Comparison of ENCODE assay signal across 24 cellular contexts in the genomic region with DNA sequence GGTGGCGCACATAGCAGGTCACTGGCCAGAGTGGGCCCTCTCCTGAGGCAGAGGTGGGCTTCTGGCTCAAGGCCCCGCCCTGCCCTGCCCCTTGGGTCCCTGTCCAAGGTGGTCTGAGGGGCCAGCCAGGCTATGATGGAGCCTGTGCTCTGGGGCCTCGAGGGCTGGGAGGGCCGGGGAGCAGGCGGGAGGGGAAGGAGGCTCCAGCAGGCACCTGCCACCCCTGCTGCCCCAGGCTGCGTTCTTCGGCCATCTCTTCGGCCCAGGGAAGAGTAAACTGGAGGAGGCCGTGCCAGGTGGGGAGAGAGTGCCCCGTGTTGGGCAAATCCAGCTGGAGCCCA. TPM values are rescaled to one million over a fixed set of nuclear protein-coding genes. Genes with fewer than 3 reads are reported as not detected.
DNase-seq lines count a peak whose midpoint lies in the region; ATAC-seq, FAIRE-seq and TF ChIP-seq lines count a peak whose summit lies in the region.
"Had no signal": no experiment of that assay in that cellular context is flagged by ENCODE, and none has a peak within 500 bp of the region (broad histone marks: within the 10 kb centered on the region; RNA-seq: fewer than 3 reads in every experiment).

No MANE protein-coding gene starts in this region.

- H2BK15ac ChIP-seq in IMR-90 (ENCODE audit: low read depth, low read length) (no peak overlapping the region), H1 (ENCODE audit: low read length) (no peak overlapping the region), neuronal stem cell (ENCODE audit: low read length) (no peak overlapping the region)

- TF ChIP-seq POLR2A in IMR-90 (IDR thresholded peaks at IDR 0.05; ENCODE audit: low read depth, low read length) (no peak), H1 (IDR thresholded peaks at IDR 0.05; ENCODE audit: control extremely low read depth in 1 of 2, low read depth in 2 of 2, low read length in 2 of 2) (no peak)

- H3K9me3 ChIP-seq in IMR-90 (ENCODE audit: control insufficient read depth, insufficient read depth, low read length): no peaks in the 10 kb centered on the region
- H3K9me3 ChIP-seq in H1 (ENCODE audit: insufficient read depth in 2 of 2, low read depth in 1 of 2, low read length in 1 of 2): no peaks in the 10 kb centered on the region
- no peaks in the 10 kb centered on the region for H3K9me3 ChIP-seq in neuronal stem cell (replicated peaks in 1 of 2; ENCODE audit: control insufficient read depth in 2 of 2, insufficient read depth in 1 of 2, low read depth in 1 of 2, low read length in 2 of 2)

- H3K36me3 ChIP-seq in GM23338 (ENCODE audit: insufficient read depth): no peaks in the 10 kb centered on the region
- H3K36me3 ChIP-seq in IMR-90 (ENCODE audit: control insufficient read depth, insufficient read depth, low read length): no peaks in the 10 kb centered on the region
- no peaks in the 10 kb centered on the region for H3K36me3 ChIP-seq in H1 (ENCODE audit: control insufficient read depth in 2 of 4, insufficient read depth in 4 of 4, low read length in 3 of 4)
- H3K36me3 ChIP-seq in neuronal stem cell (replicated peaks in 1 of 2; ENCODE audit: control insufficient read depth in 2 of 2, insufficient read depth in 2 of 2, low read length in 2 of 2): no peaks in the 10 kb centered on the region

- TF ChIP-seq CTCF in GM23338 (conservative IDR thresholded peaks at IDR 0.05; ENCODE audit: low read depth in 2 of 2) (no peak), IMR-90 (conservative IDR thresholded peaks at IDR 0.05; ENCODE audit: low read depth, low read length) (no peak), H1 (IDR thresholded peaks at IDR 0.05; ENCODE audit: control extremely low read depth in 1 of 3, insufficient read depth in 1 of 3, low read depth in 1 of 3, low read length in 3 of 3) (no peak)

- H3K4me2 ChIP-seq in GM23338 (no peak overlapping the region), IMR-90 (ENCODE audit: low read depth, low read length) (no peak overlapping the region), H1 (ENCODE audit: insufficient read depth in 1 of 2, low read depth in 2 of 2, low read length in 2 of 2) (no peak overlapping the region), neuronal stem cell (ENCODE audit: insufficient read depth, low read length, poor library complexity, severe bottlenecking) (no peak overlapping the region)

- H3K9ac ChIP-seq in IMR-90 (ENCODE audit: low read depth, low read length) (no peak overlapping the region), H1 (replicated peaks in 1 of 4; ENCODE audit: extremely low read depth in 1 of 4, low read depth in 3 of 4, low read length in 3 of 4) (no peak overlapping the region), neuronal stem cell (ENCODE audit: low read depth, low read length, poor library complexity) (no peak overlapping the region)

- no peaks in the 10 kb centered on the region for H3K9me2 ChIP-seq in GM23338 (ENCODE audit: insufficient read depth)

- H2AK5ac ChIP-seq in IMR-90 (ENCODE audit: low read depth, low read length) (peak overlapping the region; percentile 79; the same call in 1 of the 2 replicates), H1 (ENCODE audit: low read depth, low read length) (no peak overlapping the region), neuronal stem cell (ENCODE audit: low read depth, low read length) (no peak overlapping the region)

- H3K18ac ChIP-seq in IMR-90 (ENCODE audit: low read depth, low read length) (no peak overlapping the region), H1 (ENCODE audit: extremely low read depth, low read length) (no peak overlapping the region), neuronal stem cell (ENCODE audit: low read length) (no peak overlapping the region)

- no peaks in the 10 kb centered on the region for H3K36me3 Mint-ChIP-seq in GM23338 (ENCODE audit: low read depth)
- H3K36me3 Mint-ChIP-seq: CD4-positive, alpha-beta memory T cell had no signal

- H2AFZ ChIP-seq in GM23338 (no peak overlapping the region), IMR-90 (replicated peaks; ENCODE audit: low read length, poor library complexity) (no peak overlapping the region), H1 (ENCODE audit: low read length) (no peak overlapping the region), neuronal stem cell (ENCODE audit: low read length) (no peak overlapping the region)

- H3K27ac ChIP-seq in GM23338 (ENCODE audit: low read depth) (no peak overlapping the region), IMR-90 (ENCODE audit: insufficient read depth, low read length) (no peak overlapping the region), H1 (ENCODE audit: low read depth, low read length) (no peak overlapping the region), neuronal stem cell (replicated peaks; ENCODE audit: low read length) (no peak overlapping the region)

- H3K56ac ChIP-seq in IMR-90 (ENCODE audit: extremely low read depth, insufficient read depth, low read length) (no peak overlapping the region), H1 (replicated peaks; ENCODE audit: insufficient read length, low read depth, low read length) (no peak overlapping the region)

- H4K20me1 ChIP-seq in GM23338 (replicated peaks; ENCODE audit: insufficient read depth): no peaks in the 10 kb centered on the region
- H4K20me1 ChIP-seq in IMR-90 (ENCODE audit: insufficient read depth, low read length): no peaks in the 10 kb centered on the region
- no peaks in the 10 kb centered on the region for H4K20me1 ChIP-seq in H1 (replicated peaks in 1 of 2; ENCODE audit: control insufficient read depth in 1 of 2, insufficient read depth in 2 of 2, low read length in 2 of 2)

- no peak overlapping the region for H4K8ac ChIP-seq in IMR-90 (ENCODE audit: low read depth in 2 of 2, low read length in 2 of 2)
- H4K8ac ChIP-seq in H1 (ENCODE audit: extremely low read depth, insufficient read depth, low read length): no peak overlapping the region
- no peak overlapping the region for H4K8ac ChIP-seq in neuronal stem cell (ENCODE audit: low read depth, low read length)

- FAIRE-seq in H1 (lab: Jason Lieb, UNC): no peak
- FAIRE-seq: GM12891 had no signal

- H3K9me3 Mint-ChIP-seq in GM23338: no peaks in the 10 kb centered on the region
- H3K9me3 Mint-ChIP-seq: CD4-positive, alpha-beta memory T cell; H9; HFFc6 had no signal

- H3K27me3 ChIP-seq in GM23338 (ENCODE audit: insufficient read depth): no peaks in the 10 kb centered on the region
- no peaks in the 10 kb centered on the region for H3K27me3 ChIP-seq in IMR-90 (ENCODE audit: control insufficient read depth, insufficient read depth, low read length)
- H3K27me3 ChIP-seq in H1 (replicated peaks in 1 of 4; ENCODE audit: control insufficient read depth in 3 of 4, extremely low read depth in 1 of 4, insufficient read depth in 3 of 4, low read length in 3 of 4): no peaks in the 10 kb centered on the region
- H3K27me3 ChIP-seq in neuronal stem cell (ENCODE audit: control insufficient read depth in 3 of 3, insufficient read depth in 3 of 3, low read depth in 1 of 3, low read length in 3 of 3): peaks cover 0 to 82% (median 2%) of the 10 kb centered on the region in 3 experiments

- H2BK5ac ChIP-seq in IMR-90 (ENCODE audit: low read depth, low read length, poor library complexity, severe bottlenecking) (no peak overlapping the region), H1 (ENCODE audit: low read depth, low read length) (no peak overlapping the region), neuronal stem cell (ENCODE audit: low read length) (no peak overlapping the region)

- peak overlapping the region; percentile 67 for H2AK9ac ChIP-seq in IMR-90 (replicated peaks; ENCODE audit: low read depth, low read length, poor library complexity)

- H3K4ac ChIP-seq in IMR-90 (ENCODE audit: low read depth, low read length) (no peak overlapping the region), H1 (replicated peaks; ENCODE audit: insufficient read length, low read depth, low read length) (no peak overlapping the region), neuronal stem cell (ENCODE audit: low read length) (no peak overlapping the region)

- TF ChIP-seq EP300 in H1 (IDR thresholded peaks at IDR 0.05; ENCODE audit: borderline replicate concordance in 1 of 2, low read depth in 2 of 2, low read length in 2 of 2): no peak

- H2BK20ac ChIP-seq in IMR-90 (ENCODE audit: low read depth, low read length) (no peak overlapping the region), H1 (ENCODE audit: low read length) (no peak overlapping the region)

- peaks cover 8% of the 10 kb centered on the region for H3K27me3 Mint-ChIP-seq in GM23338 (ENCODE audit: insufficient read depth, low read depth, poor library complexity)

- peaks cover 6% of the 10 kb centered on the region; the same call in 1 of the 2 replicates for H3K9me1 ChIP-seq in IMR-90 (ENCODE audit: insufficient read depth, low read length)

- H4K91ac ChIP-seq in IMR-90 (ENCODE audit: insufficient read depth, low read depth, low read length) (no peak overlapping the region), H1 (replicated peaks; ENCODE audit: insufficient read length, low read length) (no peak overlapping the region), neuronal stem cell (ENCODE audit: low read depth, low read length, poor library complexity) (no peak overlapping the region)

- no peak overlapping the region for H3K4me3 Mint-ChIP-seq in GM23338
- H3K4me3 Mint-ChIP-seq: CD4-positive, alpha-beta memory T cell; H9; HFFc6 had no signal

- no peak overlapping the region for H2BK120ac ChIP-seq in IMR-90 (ENCODE audit: low read depth, low read length)
- H2BK120ac ChIP-seq in H1 (replicated peaks; ENCODE audit: low read depth, low read length): no peak overlapping the region
- no peak overlapping the region for H2BK120ac ChIP-seq in neuronal stem cell (ENCODE audit: low read depth, low read length)

- H2BK12ac ChIP-seq in H1 (ENCODE audit: low read depth, low read length) (no peak overlapping the region), neuronal stem cell (ENCODE audit: low read length) (no peak overlapping the region)

- no peak overlapping the region for H3K23ac ChIP-seq in IMR-90 (ENCODE audit: low read depth, low read length)
- no peak overlapping the region for H3K23ac ChIP-seq in H1 (ENCODE audit: insufficient read length)
- H3K23ac ChIP-seq in neuronal stem cell (ENCODE audit: low read depth, low read length, poor library complexity): peak overlapping the region; percentile 99

- dilution Hi-C loops in IMR-90 (cut with HindIII; ENCODE audit: low sequenced_read_pairs, unreplicated experiment): no loop called here

- CTCF ChIA-PET in IMR-90 (lab: Yijun Ruan, JAX): no interaction called here
- CTCF ChIA-PET in H1 (lab: Charles Lee; ENCODE audit: partially characterized antibody): interaction anchor here (0.5 to 3.9 kb wide), 3 partner anchors 9 to 86 kb away, joined by 3 to 16 read pairs (median 14); no protein-coding TSS in a partner anchor

- H3K79me1 ChIP-seq in IMR-90 (ENCODE audit: low read depth in 1 of 2, low read length in 2 of 2) (no peaks in the 10 kb centered on the region), H1 (ENCODE audit: low read depth, low read length) (no peaks in the 10 kb centered on the region), neuronal stem cell (ENCODE audit: low read depth, low read length) (no peaks in the 10 kb centered on the region)

- no peak overlapping the region for H3K4me3 ChIP-seq in GM23338
- H3K4me3 ChIP-seq in IMR-90 (ENCODE audit: insufficient read depth, low read depth, low read length): no peak overlapping the region
- H3K4me3 ChIP-seq in H1 (ENCODE audit: extremely low read depth in 1 of 4, insufficient read depth in 2 of 4, low read depth in 3 of 4, low read length in 4 of 4): no peak overlapping the region
- no peak overlapping the region for H3K4me3 ChIP-seq in neuronal stem cell (ENCODE audit: low read length in 2 of 2)

- 96% methylated on average over 4 of the region's 10 CpGs; no CpG with 5 or more reads in 1 of the 2 experiments for WGBS in IMR-90 (ENCODE audit: extremely low coverage in 2 of 2, insufficient read length in 1 of 2), 2 experiments
- WGBS in H1 (ENCODE audit: extremely low coverage in 1 of 2, insufficient coverage in 1 of 2, insufficient read length in 1 of 2, insufficient replicate concordance in 2 of 2, low coverage in 1 of 2, low lambda C conversion rate in 2 of 2, missing lambda C conversion rate in 1 of 2), 2 experiments: 80% methylated on average over 7 of the region's 10 CpGs; no CpG with 5 or more reads in 1 of the 2 experiments
- no CpG with 5 or more reads among the region's 10 CpGs for WGBS in neuronal stem cell (ENCODE audit: extremely low coverage in 2 of 2, insufficient read length in 2 of 2, insufficient replicate concordance in 1 of 2), 2 donors

- H3K23me2 ChIP-seq in H1 (ENCODE audit: low read depth, low read length): no peaks in the 10 kb centered on the region

- H3K14ac ChIP-seq in IMR-90 (replicated peaks; ENCODE audit: low read depth, low read length): no peak overlapping the region
- no peak overlapping the region for H3K14ac ChIP-seq in H1 (ENCODE audit: insufficient read length)
- H3K14ac ChIP-seq in neuronal stem cell (ENCODE audit: low read length): no peak overlapping the region

- in situ Hi-C loops in IMR-90 (cut with MboI; ENCODE audit: low sequenced_read_pairs): no loop called here

- peak; percentile 11 for ATAC-seq in GM23338
- no peak for ATAC-seq in IMR-90 (ENCODE audit: low read depth)
- no peak for ATAC-seq in left lobe of liver
- ATAC-seq: HCT116 had no signal

- no peaks in the 10 kb centered on the region for H3K4me1 ChIP-seq in GM23338 (ENCODE audit: insufficient read depth)
- H3K4me1 ChIP-seq in IMR-90 (ENCODE audit: control insufficient read depth, insufficient read depth, low read length): peaks cover 13% of the 10 kb centered on the region
- peaks cover 0 to 12% (median 2%) of the 10 kb centered on the region in 4 experiments; a peak in 5 of 7 replicates for H3K4me1 ChIP-seq in H1 (replicated peaks in 1 of 4; ENCODE audit: control insufficient read depth in 3 of 4, insufficient read depth in 4 of 4, low read length in 3 of 4)
- peaks cover 21 to 25% of the 10 kb centered on the region in 2 donors for H3K4me1 ChIP-seq in neuronal stem cell (ENCODE audit: control insufficient read depth in 2 of 2, insufficient read depth in 1 of 2, low read depth in 1 of 2, low read length in 2 of 2)

- peaks cover 11% of the 10 kb centered on the region for H3K4me1 Mint-ChIP-seq in GM23338
- H3K4me1 Mint-ChIP-seq: CD4-positive, alpha-beta memory T cell had no signal

- no peaks in the 10 kb centered on the region for H3K79me2 ChIP-seq in GM23338 (replicated peaks; ENCODE audit: insufficient read depth)
- H3K79me2 ChIP-seq in H1 (ENCODE audit: control insufficient read depth in 1 of 2, insufficient read depth in 2 of 2, low read length in 2 of 2): no peaks in the 10 kb centered on the region

- intact Hi-C loops in IMR-90 (cut with micrococcal nuclease): no loop called here

- POLR2A ChIA-PET in IMR-90 (lab: Charles Lee; ENCODE audit: unreplicated experiment): no interaction called here
- POLR2A ChIA-PET in H1 (lab: Charles Lee; ENCODE audit: partially characterized antibody): no interaction called here

- H3K27ac Mint-ChIP-seq in GM23338: no peak overlapping the region
- H3K27ac Mint-ChIP-seq: CD4-positive, alpha-beta memory T cell; H9; HFFc6 had no signal

- TF ChIP-seq RAD21 in IMR-90 (IDR thresholded peaks at IDR 0.05; ENCODE audit: low read length) (no peak), H1 (IDR thresholded peaks at IDR 0.05 in 1 of 2, conservative IDR thresholded peaks at IDR 0.05 in 1 of 2; ENCODE audit: low read depth in 2 of 2, low read length in 2 of 2) (no peak)

- DNase-seq in GM23338 (ENCODE audit: low spot score) (no peak), IMR-90 (no peak), H1 (ENCODE audit: low read depth in 1 of 2, low spot score in 2 of 2) (no peak), neuronal stem cell (ENCODE audit: low spot score) (no peak), NCI-H1436 treated with DMSO at 0.1 percent for 48 hours (lab: John Stamatoyannopoulos, UW) (no peak), left lobe of liver (ENCODE audit: low spot score) (no peak)
- DNase-seq in activated CD4-positive, alpha-beta T cell treated with anti-CD3 and anti-CD28 coated beads, Interleukin-2, amount 50 U/mL, for 4 hours: no peak
- DNase-seq: 8988T, C1 segment of cervical spinal cord, Calu3, COR-L47, DMS53, DMS79 treated with DMSO at 0.1 percent for 48 hours, GF-D8, H9, HFFc6 had no signal

- no peaks in the 10 kb centered on the region for H3F3A ChIP-seq in GM23338 (replicated peaks; ENCODE audit: low read depth)

- H4K5ac ChIP-seq in IMR-90 (ENCODE audit: low read depth, low read length) (no peak overlapping the region), H1 (ENCODE audit: insufficient read length, low read depth, low read length) (no peak overlapping the region)

- no TSS peak for BruUV-seq in IMR-90 (replicated peaks; lab: Mats Ljungman, UMichigan)

RNA-seq across cellular contexts. Expression of gene FIBCD1, which starts 14.6 kb away (rescaled TPM):
- 4.4 and 15.5 TPM in 2 replicates for total RNA-seq in GM23338 (2014; rRNA removed; shearing (Covaris generic))
- polyA plus RNA-seq in GM23338 (2016; fragmentation: Nextera tagmentation; extraction: Ambion mirVana): 5.6 and 9.0 TPM in 2 replicates
- 1.1 and 2.2 TPM in 2 replicates for total RNA-seq in IMR-90 (2012; rRNA removed)
- 10.1 and 12.2 TPM in 2 replicates for polyA plus RNA-seq in IMR-90 (2012; rRNA removed)
- polyA plus RNA-seq in IMR-90 (2012; cell fraction: cytosol; rRNA removed): 8.8 and 15.2 TPM in 2 replicates
- 11.6 and 31.9 TPM in 2 replicates for polyA plus RNA-seq in IMR-90 (2012; cell fraction: nucleus; rRNA removed; ENCODE audit: low replicate concordance)
- 5.3 and 6.1 TPM in 2 replicates for total RNA-seq in H1 (2021; fragmentation: NEBNext Ultra II Directional; extraction: Animal tissue kit (Norgen Biotek cat#: 25700))
- 8.8 and 13.2 TPM in 2 replicates for polyA plus RNA-seq in H1 (2011; rRNA removed)
- 5.6 TPM for polyA plus RNA-seq in H1 (2011; cell fraction: cytosol; rRNA removed)
- 11.0 TPM for polyA plus RNA-seq in H1 (2011; cell fraction: nucleus; rRNA removed)
- polyA plus RNA-seq in H1 (2012, experiment 1 of 2): 3.9 to 10.9 TPM (median 7.8 TPM) in 4 replicates
- 5.2 TPM for polyA plus RNA-seq in H1 (2012, experiment 2 of 2)
- 11.6 TPM for polyA plus RNA-seq in H1 (2013, experiment 1 of 2)
- polyA plus RNA-seq in H1 (2013, experiment 2 of 2): 10.8 TPM
- 0.66 and 1.2 TPM in 2 replicates for polyA minus RNA-seq in H1 (2011; rRNA and poly(A)+ RNA removed)
- polyA minus RNA-seq in H1 (2011; cell fraction: cytosol; rRNA and poly(A)+ RNA removed): 2.1 TPM
- polyA minus RNA-seq in H1 (2011; cell fraction: nucleus; rRNA and poly(A)+ RNA removed): 1.2 TPM
- 0.82 TPM for polyA plus RNA-seq in neuronal stem cell (2013, experiment 1 of 2)
- polyA plus RNA-seq in neuronal stem cell (2013, experiment 2 of 2): 0.89 TPM
- not detected for total RNA-seq in left lobe of liver
- total RNA-seq: CD4-positive, alpha-beta memory T cell had no signal
- polyA plus RNA-seq: CD4-positive, alpha-beta memory T cell had no signal

RNA-seq across cellular contexts. Expression of gene QRFP, which starts 27.8 kb away (rescaled TPM):
- total RNA-seq in GM23338 (2014; rRNA removed; shearing (Covaris generic)): not detected in 2 replicates
- polyA plus RNA-seq in GM23338 (2016; fragmentation: Nextera tagmentation; extraction: Ambion mirVana) (not detected in 2 replicates), IMR-90 (2012; rRNA removed) (not detected in 2 replicates), H1 (2011; rRNA removed) (not detected in 2 replicates)
- total RNA-seq in IMR-90 (2012; rRNA removed) (not detected in 2 replicates), left lobe of liver (not detected)
- polyA plus RNA-seq in IMR-90 (2012; cell fraction: cytosol; rRNA removed): not detected in 2 replicates
- polyA plus RNA-seq in IMR-90 (2012; cell fraction: nucleus; rRNA removed; ENCODE audit: low replicate concordance): not detected in 2 replicates
- not detected in 2 replicates for total RNA-seq in H1 (2021; fragmentation: NEBNext Ultra II Directional; extraction: Animal tissue kit (Norgen Biotek cat#: 25700))
- not detected for polyA plus RNA-seq in H1 (2011; cell fraction: cytosol; rRNA removed)
- not detected for polyA plus RNA-seq in H1 (2011; cell fraction: nucleus; rRNA removed)
- 0.11 to 0.28 TPM in 2 of 4 replicates, not detected in the others for polyA plus RNA-seq in H1 (2012, experiment 1 of 2)
- polyA plus RNA-seq in H1 (2012, experiment 2 of 2): 0.73 TPM
- polyA plus RNA-seq in H1 (2013, experiment 1 of 2): not detected
- polyA plus RNA-seq in H1 (2013, experiment 2 of 2): not detected
- not detected in 2 replicates for polyA minus RNA-seq in H1 (2011; rRNA and poly(A)+ RNA removed)
- not detected for polyA minus RNA-seq in H1 (2011; cell fraction: cytosol; rRNA and poly(A)+ RNA removed)
- not detected for polyA minus RNA-seq in H1 (2011; cell fraction: nucleus; rRNA and poly(A)+ RNA removed)
- not detected for polyA plus RNA-seq in neuronal stem cell (2013, experiment 1 of 2)
- not detected for polyA plus RNA-seq in neuronal stem cell (2013, experiment 2 of 2)
- total RNA-seq: A673; Calu3; CD4-positive, alpha-beta memory T cell; Daoy; G401; H4; H9; HFFc6 had no signal
- polyA plus RNA-seq: BJ; CD4-positive, alpha-beta memory T cell had no signal
